2 cellular contexts compared by ENCODE assay signal in genomic region chr16:54176376-54176901, GRCh38.
TF ChIP-seq lines count a peak whose summit lies in the region.

No MANE protein-coding gene starts in this region.

TF ChIP-seq in IMR-90, 13 proteins besides CTCF, POLR2A, EP300 and RAD21 (continued from another document):
- no peak for TF ChIP-seq USF2 (IDR thresholded peaks at IDR 0.05; ENCODE audit: low read depth, low read length)
- no peak for TF ChIP-seq RFX5 (IDR thresholded peaks at IDR 0.05; ENCODE audit: low read depth, low read length)
- no peak for TF ChIP-seq FOS (IDR thresholded peaks at IDR 0.05; ENCODE audit: low read depth, low read length)
- no peak for TF ChIP-seq RCOR1 (IDR thresholded peaks at IDR 0.05; ENCODE audit: insufficient replicate concordance, low read length)

TF ChIP-seq in liver, 16 proteins besides CTCF, POLR2A, EP300 and RAD21 (continued from another document):
- peak; percentile 70 for TF ChIP-seq ZBTB33 (IDR thresholded peaks at IDR 0.05)
- TF ChIP-seq FOXA2 (IDR thresholded peaks at IDR 0.05): peak; percentile 50
- TF ChIP-seq SP1 (IDR thresholded peaks at IDR 0.05): peak; percentile 89
- peak; percentile 99 for TF ChIP-seq MAX (IDR thresholded peaks at IDR 0.05)
- TF ChIP-seq TAF1 (conservative IDR thresholded peaks at IDR 0.05): no peak
- TF ChIP-seq GABPA (IDR thresholded peaks at IDR 0.05 in 1 of 2, conservative IDR thresholded peaks at IDR 0.05 in 1 of 2): no peak
- peak; percentile 66 for TF ChIP-seq REST (IDR thresholded peaks at IDR 0.05)
- peak; percentile 76 to 81 for TF ChIP-seq HNF4A (conservative IDR thresholded peaks at IDR 0.05)
